In the genomic region with DNA sequence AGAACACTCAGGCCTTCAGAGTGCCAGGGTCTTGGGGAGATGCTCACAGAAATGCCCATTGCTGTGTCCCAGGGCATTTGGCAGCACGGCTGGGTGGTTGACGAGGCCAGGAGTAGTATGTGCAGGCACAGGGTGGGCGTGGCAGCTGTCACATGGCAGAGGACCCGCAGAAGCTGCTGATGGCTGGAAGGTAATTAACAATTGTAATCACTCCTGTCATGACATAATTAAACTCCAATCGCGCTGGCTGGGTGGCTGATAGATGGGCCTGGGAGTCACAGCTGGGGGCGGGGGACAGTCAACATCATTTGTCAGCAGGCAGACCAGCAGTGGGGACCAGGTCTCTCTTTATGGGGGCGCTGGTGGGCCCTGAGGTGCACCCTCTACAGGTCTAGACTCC, we compare ENCODE assay signal across 28 cellular contexts.
"Had no signal": no experiment of that assay in that cellular context is flagged by ENCODE, and none has a peak within 500 bp of the region (broad histone marks: within the 10 kb centered on the region; RNA-seq: fewer than 3 reads in every experiment).

No MANE protein-coding gene starts in this region.

- H3K4me3 ChIP-seq: gastroesophageal sphincter, hepatocyte, pancreas, prostate gland, sigmoid colon, stomach, thyroid gland, upper lobe of right lung had no signal

- H3K4me1 ChIP-seq: gastroesophageal sphincter, pancreas, prostate gland, sigmoid colon, stomach, thyroid gland, upper lobe of right lung had no signal

- H3K4me2 ChIP-seq: hepatocyte had no signal

- H3K9me3 ChIP-seq: gastroesophageal sphincter, neutrophil, pancreas, prostate gland, sigmoid colon, thyroid gland, upper lobe of right lung had no signal

- ATAC-seq: activated naive CD8-positive, alpha-beta T cell treated with anti-CD3 and anti-CD28 coated beads, Interleukin-2, amount 50 U/mL, for 24 hours; effector memory CD8-positive, alpha-beta T cell; gastroesophageal sphincter; left cardiac atrium; left ventricle myocardium superior; pancreas; stimulated activated naive B cell treated with anti-CD40 and anti-IgM and Interleukin-4, amounts not matched to agents 10 μg/mL and 1 μg/mL and 100 μg/mL, for 72 hours; upper lobe of right lung had no signal

- H3K27me3 ChIP-seq: gastroesophageal sphincter, hepatocyte, pancreas, sigmoid colon, stomach, thyroid gland had no signal

- H2AFZ ChIP-seq: hepatocyte had no signal

- H3K36me3 ChIP-seq: gastroesophageal sphincter, neutrophil, pancreas, prostate gland, sigmoid colon, stomach, thyroid gland, upper lobe of right lung had no signal

- H3K27ac ChIP-seq: gastroesophageal sphincter, hepatocyte, neutrophil, pancreas, prostate gland, sigmoid colon, stomach, thyroid gland, upper lobe of right lung had no signal

- H3K79me2 ChIP-seq: hepatocyte had no signal

- FAIRE-seq: endothelial cell of umbilical vein, pancreas, small intestine had no signal

- DNase-seq: activated CD4-positive, alpha-beta T cell treated with anti-CD3 and anti-CD28 coated beads for 4 hours; activated CD4-positive, alpha-beta T cell treated with anti-CD3 and anti-CD28 coated beads, Interleukin-2, amount 50 U/mL, for 4 hours; activated gamma-delta T cell; activated naive CD4-positive, alpha-beta T cell treated with anti-CD3 and anti-CD28 coated beads, Interleukin-2, amount 50 U/mL, for 16 hours; activated naive CD8-positive, alpha-beta T cell treated with anti-CD3 and anti-CD28 coated beads, Interleukin-2, amount 50 U/mL, for 24 hours; amygdala; caudate nucleus; cortex of kidney; effector memory CD8-positive, alpha-beta T cell; islet precursor cell; left cardiac atrium; left ventricle myocardium superior; naive B cell; nephron progenitor cell; pancreas; retina; sigmoid colon; small intestine; stimulated activated CD4-positive, alpha-beta T cell treated with anti-CD3 and anti-CD28 coated beads, Interleukin-1b, Interleukin-23, amount 100 ng/mL, for 48 hours; stimulated activated naive B cell treated with anti-CD40 and anti-IgM and Interleukin-4, amounts not matched to agents 10 μg/mL and 1 μg/mL and 100 μg/mL, for 72 hours; stomach; thyroid gland; upper lobe of right lung had no signal
